In the genomic region with DNA sequence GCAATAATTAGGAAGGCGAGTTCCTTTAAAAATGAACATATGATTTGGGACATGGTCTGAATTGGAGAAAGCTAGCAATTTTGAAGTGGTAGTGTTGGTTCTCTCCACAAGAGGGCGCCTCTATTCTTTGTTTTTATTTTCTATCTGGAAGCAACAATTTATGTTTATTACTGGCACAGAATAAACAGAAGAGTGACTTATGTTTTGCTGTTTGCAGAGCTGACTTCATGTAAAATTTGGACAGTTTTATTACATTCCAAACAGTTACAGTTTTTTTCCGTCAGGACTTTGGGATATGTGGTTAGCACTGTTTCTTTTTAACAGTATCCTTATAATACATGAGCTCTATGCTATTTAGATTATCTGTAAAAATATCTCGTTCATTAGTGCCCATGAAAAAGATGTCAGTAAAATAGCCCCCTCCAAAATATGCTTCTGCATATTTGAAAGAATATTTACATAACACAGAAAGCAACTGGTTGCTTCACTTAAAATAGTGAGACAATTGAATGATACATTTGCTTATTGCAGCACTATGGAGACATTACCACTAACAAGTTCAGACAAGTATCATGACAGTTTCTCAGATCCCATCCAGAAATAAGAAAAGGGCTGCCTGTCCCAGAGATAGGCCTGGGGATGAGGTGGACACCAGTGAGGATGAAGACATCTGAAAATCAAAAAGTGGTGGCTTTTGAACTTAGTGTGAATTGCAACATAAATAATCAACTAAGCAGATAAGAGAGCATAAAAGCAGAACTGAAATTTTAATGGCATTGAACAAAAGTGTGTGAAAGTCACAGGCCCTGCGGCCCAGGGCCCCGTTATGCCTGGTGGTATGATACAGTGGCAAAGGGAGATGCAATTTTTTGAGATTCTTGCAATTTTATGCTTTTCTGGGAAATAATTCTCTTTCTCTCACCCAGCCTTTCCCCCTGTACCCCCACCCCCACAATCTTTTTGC, we compare ENCODE assay signal across 9 cellular contexts. TPM values are rescaled to one million over a fixed set of nuclear protein-coding genes. Genes with fewer than 3 reads are reported as not detected.
DNase-seq lines count a peak whose midpoint lies in the region; ATAC-seq and TF ChIP-seq lines count a peak whose summit lies in the region.
"Had no signal": no experiment of that assay in that cellular context is flagged by ENCODE, and none has a peak within 500 bp of the region (broad histone marks: within the 10 kb centered on the region; RNA-seq: fewer than 3 reads in every experiment).

No MANE protein-coding gene starts in this region.

- POLR2A ChIA-PET in PC-3 (lab: Charles Lee; ENCODE audit: unreplicated experiment): interaction anchor here (0.6 kb wide), 1 partner anchor 22 kb away, joined by 4 read pairs; no protein-coding TSS in a partner anchor

- TF ChIP-seq CTCF in PC-3 (conservative IDR thresholded peaks at IDR 0.05; ENCODE audit: low read depth, low read length) (peak; percentile 78), colonic mucosa (IDR thresholded peaks at IDR 0.05) (peak; percentile 81), mucosa of descending colon (IDR thresholded peaks at IDR 0.05) (peak; percentile 71)

- intact Hi-C loops in PC-3 (cut with micrococcal nuclease) (loop anchor here (5.0 to 10.0 kb wide), 3 partner anchors 129 to 1684 kb away; no protein-coding TSS in a partner anchor), colonic mucosa (cut with DNase I) (loop anchor here (10.0 kb wide), 1 partner anchor 466 kb away; no protein-coding TSS in a partner anchor), mucosa of descending colon (cut with DNase I, micrococcal nuclease) (loop anchor here (5.0 kb wide), 2 partner anchors 34 to 639 kb away; partner anchors contain the start of gene FGF9 (in 1 of the 2))

- H3K27me3 ChIP-seq in HAP-1 (ENCODE audit: low read depth) (peaks cover 4% of the 10 kb centered on the region; the same call in 1 of the 2 replicates), PC-3 (ENCODE audit: low read length) (0 out of 2 replicates have a peak, but pooled peaks cover 6% of the 10 kb centered on the region), colonic mucosa (no peaks in the 10 kb centered on the region)

- no peaks in the 10 kb centered on the region for H3K9me3 ChIP-seq in HAP-1
- no peaks in the 10 kb centered on the region for H3K9me3 ChIP-seq in PC-3 (ENCODE audit: low read length)
- H3K9me3 ChIP-seq in colonic mucosa: no peaks in the 10 kb centered on the region
- no peaks in the 10 kb centered on the region for H3K9me3 ChIP-seq in mucosa of descending colon

- H2AFZ ChIP-seq in PC-3 (ENCODE audit: low read length): no peak overlapping the region

- DNase-seq in activated CD4-positive, alpha-beta T cell treated with anti-CD3 and anti-CD28 coated beads for 24 hours (ENCODE audit: low read depth in 2 of 2): peak; percentile 6 to 23
- DNase-seq in activated CD4-positive, alpha-beta T cell treated with anti-CD3 and anti-CD28 coated beads for 1 hour: no peak
- DNase-seq in HAP-1 (ENCODE audit: low spot score in 2 of 2) (peak; percentile 28 to 38), PC-3 (peak; percentile 64), colonic mucosa (peak; percentile 51), mucosa of descending colon (peak in 1 of 3 donors; percentile 74)
- DNase-seq in activated effector memory CD4-positive, alpha-beta T cell treated with Interleukin-2 at 50 U/mL for 16 hours: no peak
- DNase-seq: activated naive CD8-positive, alpha-beta T cell treated with anti-CD3 and anti-CD28 coated beads, Interleukin-2, amount 10 ng/mL, durations not matched to agents 7 days and 5 days had no signal

- H3K4me1 ChIP-seq in HAP-1: no peaks in the 10 kb centered on the region
- H3K4me1 ChIP-seq in PC-3 (ENCODE audit: insufficient read depth, low read length): peaks cover 22% of the 10 kb centered on the region
- no peaks in the 10 kb centered on the region for H3K4me1 ChIP-seq in colonic mucosa
- H3K4me1 ChIP-seq in mucosa of descending colon (ENCODE audit: low read depth): peaks cover 10% of the 10 kb centered on the region

- BruUV-seq in PC-3 (replicated peaks; lab: Mats Ljungman, UMichigan): no TSS peak

- H3F3A ChIP-seq in PC-3 (ENCODE audit: low read length, unreplicated experiment): no peaks in the 10 kb centered on the region

- no peaks in the 10 kb centered on the region for H3K36me3 ChIP-seq in HAP-1 (replicated peaks)
- H3K36me3 ChIP-seq in PC-3 (ENCODE audit: low read depth, low read length): no peaks in the 10 kb centered on the region
- no peaks in the 10 kb centered on the region for H3K36me3 ChIP-seq in colonic mucosa
- no peaks in the 10 kb centered on the region for H3K36me3 ChIP-seq in mucosa of descending colon (ENCODE audit: low read depth)

- H3K9ac ChIP-seq in PC-3 (ENCODE audit: low read length) (no peak overlapping the region), colonic mucosa (ENCODE audit: low read depth in 2 of 2, low read length in 2 of 2) (no peak overlapping the region)

- no peaks in the 10 kb centered on the region for H4K20me1 ChIP-seq in PC-3 (ENCODE audit: low read length)

- in situ Hi-C loops in HAP-1 (cut with MboI; ENCODE audit: low sequenced_read_pairs): no loop called here

- no peaks in the 10 kb centered on the region for H3K9me2 ChIP-seq in PC-3 (replicated peaks; ENCODE audit: low read length)

- H3K4me3 ChIP-seq in HAP-1 (no peak overlapping the region), PC-3 (ENCODE audit: low read length) (no peak overlapping the region), colonic mucosa (no peak overlapping the region), mucosa of descending colon (no peak overlapping the region)

- H3K79me2 ChIP-seq in PC-3 (ENCODE audit: low read length): no peaks in the 10 kb centered on the region

- ATAC-seq in PC-3: peak; percentile 10
- ATAC-seq in mucosa of descending colon: peak; percentile 67
- no peak for ATAC-seq in GM19351 (IDR thresholded peaks at IDR 0.05; ENCODE audit: unreplicated experiment)

- CTCF ChIA-PET in PC-3 (lab: Charles Lee): interaction anchor here (0.6 to 1.9 kb wide), 6 partner anchors 13 to 1157 kb away, joined by 3 to 11 read pairs (median 6); partner anchors contain the start of gene FGF9

- peak overlapping the region; percentile 82; the same call in 1 of the 2 replicates for H3K4me2 ChIP-seq in PC-3 (ENCODE audit: low read length)

- H3K27ac ChIP-seq in PC-3 (ENCODE audit: low read length) (no peak overlapping the region), colonic mucosa (no peak overlapping the region)

RNA-seq across cellular contexts. Expression of gene FGF9, which starts 32.3 kb away (rescaled TPM):
- total RNA-seq in PC-3 (2014; rRNA removed) (not detected in 2 replicates), colonic mucosa (1 to 10 TPM in 1 of 2 donors, under 1 TPM in 1; 0.67 to 1.2 TPM), mucosa of descending colon (1 to 10 TPM; 1.2 to 2.6 (median 2.3) TPM)

RNA-seq across cellular contexts. Expression of gene MICU2, which starts 34.6 kb away (rescaled TPM):
- total RNA-seq in PC-3 (2014; rRNA removed): 53.3 and 69.9 TPM in 2 replicates
- 10 to 100 TPM; 32.3 to 54.6 TPM for total RNA-seq in colonic mucosa
- total RNA-seq in mucosa of descending colon: 10 to 100 TPM; 34.4 to 47.5 (median 47.2) TPM

Comparison
In these comparisons a context has a peak if more than half of its experiments do, and no peak if none do; other contexts are left out.
1. DNase-seq: peak in activated CD4-positive, alpha-beta T cell treated with anti-CD3 and anti-CD28 coated beads for 24 hours (2 of 2), HAP-1 (2 of 2), PC-3 (single experiment) and colonic mucosa (single experiment); none in activated CD4-positive, alpha-beta T cell treated with anti-CD3 and anti-CD28 coated beads for 1 hour (single experiment) and activated effector memory CD4-positive, alpha-beta T cell treated with Interleukin-2 at 50 U/mL for 16 hours (single experiment).
2. Peak in every context shown above with its lines, with median percentiles within 50 percentile points of each other: CTCF ChIP-seq.